ENCODE assay signal across 1 cellular context in genomic region chr4:119106036-119107000, GRCh38.
TF ChIP-seq lines count a peak whose summit lies in the region.

No MANE protein-coding gene starts in this region.

TF ChIP-seq in SK-N-SH treated with all-trans-retinoic acid at 6 μM for 48 hours, 23 proteins besides CTCF, POLR2A, EP300 and RAD21 (continued from another document):
- TF ChIP-seq PATZ1 (CRISPR knock-in tag; IDR thresholded peaks at IDR 0.05; ENCODE audit: borderline replicate concordance) = no peak
- TF ChIP-seq CSRNP3 (CRISPR knock-in tag; IDR thresholded peaks at IDR 0.05) = no peak
- TF ChIP-seq TSHZ2 (CRISPR knock-in tag; IDR thresholded peaks at IDR 0.05) = no peak
- no peak for TF ChIP-seq ZFP3 (CRISPR knock-in tag; IDR thresholded peaks at IDR 0.05)
